In genomic region chr3:32177702-32178198, GRCh38 we compare ENCODE assay signal across 1 cellular context.
TF ChIP-seq lines count a peak whose summit lies in the region.

No MANE protein-coding gene starts in this region.

TF ChIP-seq in K562, 482 proteins besides CTCF, POLR2A, EP300 and RAD21 (continued from another document and continues in another):
- TF ChIP-seq, protein P1, sequence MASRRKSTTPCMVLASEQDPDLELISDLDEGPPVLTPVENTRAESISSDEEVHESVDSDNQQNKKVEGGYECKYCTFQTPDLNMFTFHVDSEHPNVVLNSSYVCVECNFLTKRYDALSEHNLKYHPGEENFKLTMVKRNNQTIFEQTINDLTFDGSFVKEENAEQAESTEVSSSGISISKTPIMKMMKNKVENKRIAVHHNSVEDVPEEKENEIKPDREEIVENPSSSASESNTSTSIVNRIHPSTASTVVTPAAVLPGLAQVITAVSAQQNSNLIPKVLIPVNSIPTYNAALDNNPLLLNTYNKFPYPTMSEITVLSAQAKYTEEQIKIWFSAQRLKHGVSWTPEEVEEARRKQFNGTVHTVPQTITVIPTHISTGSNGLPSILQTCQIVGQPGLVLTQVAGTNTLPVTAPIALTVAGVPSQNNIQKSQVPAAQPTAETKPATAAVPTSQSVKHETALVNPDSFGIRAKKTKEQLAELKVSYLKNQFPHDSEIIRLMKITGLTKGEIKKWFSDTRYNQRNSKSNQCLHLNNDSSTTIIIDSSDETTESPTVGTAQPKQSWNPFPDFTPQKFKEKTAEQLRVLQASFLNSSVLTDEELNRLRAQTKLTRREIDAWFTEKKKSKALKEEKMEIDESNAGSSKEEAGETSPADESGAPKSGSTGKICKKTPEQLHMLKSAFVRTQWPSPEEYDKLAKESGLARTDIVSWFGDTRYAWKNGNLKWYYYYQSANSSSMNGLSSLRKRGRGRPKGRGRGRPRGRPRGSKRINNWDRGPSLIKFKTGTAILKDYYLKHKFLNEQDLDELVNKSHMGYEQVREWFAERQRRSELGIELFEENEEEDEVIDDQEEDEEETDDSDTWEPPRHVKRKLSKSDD (conservative IDR thresholded peaks at IDR 0.05; ENCODE audit: low read length) = no peak
- TF ChIP-seq, protein P2, sequence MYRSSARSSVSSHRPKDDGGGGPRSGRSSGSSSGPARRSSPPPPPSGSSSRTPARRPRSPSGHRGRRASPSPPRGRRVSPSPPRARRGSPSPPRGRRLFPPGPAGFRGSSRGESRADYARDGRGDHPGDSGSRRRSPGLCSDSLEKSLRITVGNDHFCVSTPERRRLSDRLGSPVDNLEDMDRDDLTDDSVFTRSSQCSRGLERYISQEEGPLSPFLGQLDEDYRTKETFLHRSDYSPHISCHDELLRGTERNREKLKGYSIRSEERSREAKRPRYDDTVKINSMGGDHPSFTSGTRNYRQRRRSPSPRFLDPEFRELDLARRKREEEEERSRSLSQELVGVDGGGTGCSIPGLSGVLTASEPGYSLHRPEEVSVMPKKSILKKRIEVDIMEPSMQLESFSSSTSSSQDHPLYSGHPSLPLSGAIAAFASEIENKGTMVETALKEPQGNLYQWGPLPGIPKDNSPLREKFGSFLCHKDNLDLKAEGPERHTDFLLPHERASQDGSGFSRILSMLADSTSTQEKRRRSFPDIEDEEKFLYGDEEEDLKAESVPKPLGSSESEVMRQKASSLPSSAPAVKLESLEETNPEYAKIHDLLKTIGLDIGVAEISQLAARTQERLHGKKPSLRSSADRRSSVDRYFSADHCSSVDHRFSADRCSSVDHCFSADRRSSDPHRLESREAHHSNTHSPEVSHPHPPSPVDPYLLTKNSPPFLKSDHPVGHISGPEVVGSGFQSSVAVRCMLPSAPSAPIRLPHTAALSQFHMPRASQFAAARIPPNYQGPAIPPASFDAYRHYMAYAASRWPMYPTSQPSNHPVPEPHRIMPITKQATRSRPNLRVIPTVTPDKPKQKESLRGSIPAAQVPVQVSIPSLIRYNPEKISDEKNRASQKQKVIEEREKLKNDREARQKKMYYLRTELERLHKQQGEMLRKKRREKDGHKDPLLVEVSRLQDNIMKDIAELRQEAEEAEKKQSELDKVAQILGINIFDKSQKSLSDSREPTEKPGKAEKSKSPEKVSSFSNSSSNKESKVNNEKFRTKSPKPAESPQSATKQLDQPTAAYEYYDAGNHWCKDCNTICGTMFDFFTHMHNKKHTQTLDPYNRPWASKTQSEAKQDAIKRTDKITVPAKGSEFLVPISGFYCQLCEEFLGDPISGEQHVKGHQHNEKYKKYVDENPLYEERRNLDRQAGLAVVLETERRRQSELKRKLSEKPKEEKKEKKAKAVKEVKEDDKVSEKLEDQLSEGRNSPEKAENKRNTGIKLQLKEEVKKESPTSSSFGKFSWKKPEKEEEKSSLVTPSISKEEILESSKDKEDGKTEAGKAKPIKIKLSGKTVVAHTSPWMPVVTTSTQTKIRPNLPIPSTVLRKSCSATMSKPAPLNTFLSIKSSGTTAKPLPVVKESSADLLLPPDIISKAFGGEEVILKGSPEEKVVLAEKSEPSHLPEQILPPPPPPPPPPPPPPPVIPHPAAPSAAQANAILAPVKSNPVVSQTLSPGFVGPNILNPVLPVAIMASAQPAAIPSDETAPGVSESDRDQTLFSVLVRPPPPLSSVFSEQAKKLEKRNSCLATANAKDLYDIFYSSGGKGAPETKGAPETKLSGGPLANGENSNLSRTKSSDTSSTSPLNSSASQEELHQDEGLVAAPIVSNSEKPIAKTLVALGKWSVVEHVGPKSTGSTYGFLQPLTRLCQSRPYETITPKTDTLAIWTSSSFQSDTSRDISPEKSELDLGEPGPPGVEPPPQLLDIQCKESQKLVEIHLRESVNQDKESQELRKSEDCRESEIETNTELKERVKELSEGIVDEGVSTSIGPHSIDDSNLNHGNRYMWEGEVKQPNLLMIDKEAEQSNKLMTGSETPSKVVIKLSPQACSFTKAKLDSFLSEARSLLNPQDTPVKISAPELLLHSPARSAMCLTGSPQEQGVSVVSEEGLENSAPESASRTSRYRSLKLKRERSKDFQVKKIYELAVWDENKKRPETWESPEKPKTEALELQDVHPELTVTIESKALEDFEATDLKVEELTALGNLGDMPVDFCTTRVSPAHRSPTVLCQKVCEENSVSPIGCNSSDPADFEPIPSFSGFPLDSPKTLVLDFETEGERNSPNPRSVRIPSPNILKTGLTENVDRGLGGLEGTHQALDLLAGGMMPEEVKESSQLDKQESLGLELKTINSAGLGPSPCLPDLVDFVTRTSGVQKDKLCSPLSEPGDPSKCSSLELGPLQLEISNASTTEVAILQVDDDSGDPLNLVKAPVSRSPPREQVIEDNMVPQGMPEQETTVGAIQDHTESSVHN (IDR thresholded peaks at IDR 0.05; ENCODE audit: borderline replicate concordance in 1 of 2, low read depth in 1 of 2) = no peak
- TF ChIP-seq NUFIP1 (IDR thresholded peaks at IDR 0.05; ENCODE audit: partially characterized antibody) (peak; percentile 49), LARP7 (IDR thresholded peaks at IDR 0.05) (no peak), TARDBP (IDR thresholded peaks at IDR 0.05) (no peak), MAFK (IDR thresholded peaks at IDR 0.05; ENCODE audit: low read length) (peak; percentile 62; the same call in 1 of the 2 replicates), POLR3G (IDR thresholded peaks at IDR 0.05; ENCODE audit: extremely low read depth, insufficient read length, insufficient replicate concordance) (no peak), NCOA4 (IDR thresholded peaks at IDR 0.05; ENCODE audit: partially characterized antibody) (no peak), CBFA2T2 (conservative IDR thresholded peaks at IDR 0.05) (no peak), ETV6 (IDR thresholded peaks at IDR 0.05; ENCODE audit: borderline replicate concordance in 1 of 2, low read depth in 2 of 2, low read length in 1 of 2) (no peak), ETV6 (CRISPR knock-in tag; IDR thresholded peaks at IDR 0.05; ENCODE audit: borderline replicate concordance) (no peak), TCF15 (CRISPR knock-in tag; IDR thresholded peaks at IDR 0.05) (no peak), KLF13 (tag; IDR thresholded peaks at IDR 0.05; ENCODE audit: borderline replicate concordance, low read depth) (no peak), ZNF436 (CRISPR knock-in tag; IDR thresholded peaks at IDR 0.05) (no peak), PBX2 (CRISPR knock-in tag; IDR thresholded peaks at IDR 0.05; ENCODE audit: low read depth) (no peak), PBX2 (tag; conservative IDR thresholded peaks at IDR 0.05; ENCODE audit: low read depth) (0 out of 2 replicates have a peak, but pooled peaks have one; percentile 8), ZNF121 (CRISPR knock-in tag; conservative IDR thresholded peaks at IDR 0.05) (no peak), MEF2A (IDR thresholded peaks at IDR 0.05; ENCODE audit: control insufficient read depth, low read depth, low read length) (peak; percentile 60; the same call in 1 of the 2 replicates), ZBTB17 (CRISPR knock-in tag; IDR thresholded peaks at IDR 0.05) (no peak), TCF7 (IDR thresholded peaks at IDR 0.05; ENCODE audit: borderline replicate concordance) (no peak), TFAM (CRISPR knock-in tag; conservative IDR thresholded peaks at IDR 0.05) (no peak), TGIF2 (CRISPR knock-in tag; IDR thresholded peaks at IDR 0.05) (no peak), NCOA6 (IDR thresholded peaks at IDR 0.05) (no peak), ZFP36 (IDR thresholded peaks at IDR 0.05; ENCODE audit: low read depth, low read length, partially characterized antibody) (no peak), ZNF398 (CRISPR knock-in tag; IDR thresholded peaks at IDR 0.05) (no peak), TSC22D4 (tag; IDR thresholded peaks at IDR 0.05) (no peak), ZNF644 (tag; IDR thresholded peaks at IDR 0.05; ENCODE audit: low read depth) (no peak), NFIC (IDR thresholded peaks at IDR 0.05) (no peak), ZNF384 (IDR thresholded peaks at IDR 0.05; ENCODE audit: low read depth, low read length) (no peak), CXXC5 (CRISPR knock-in tag; IDR thresholded peaks at IDR 0.05) (no peak), CBX2 (IDR thresholded peaks at IDR 0.05; ENCODE audit: insufficient read depth, low read length, poor library complexity, severe bottlenecking) (no peak), ZNF551 (CRISPR knock-in tag; IDR thresholded peaks at IDR 0.05) (no peak), KAT7 (CRISPR knock-in tag; IDR thresholded peaks at IDR 0.05; ENCODE audit: borderline replicate concordance) (no peak), MTA3 (IDR thresholded peaks at IDR 0.05; ENCODE audit: borderline replicate concordance) (no peak), STAT5B (CRISPR knock-in tag; IDR thresholded peaks at IDR 0.05) (no peak), ZNF75A (CRISPR knock-in tag; IDR thresholded peaks at IDR 0.05) (no peak), ZNF431 (CRISPR knock-in tag; IDR thresholded peaks at IDR 0.05) (no peak), NCOR1 (IDR thresholded peaks at IDR 0.05) (no peak)
- TF ChIP-seq, protein P3, sequence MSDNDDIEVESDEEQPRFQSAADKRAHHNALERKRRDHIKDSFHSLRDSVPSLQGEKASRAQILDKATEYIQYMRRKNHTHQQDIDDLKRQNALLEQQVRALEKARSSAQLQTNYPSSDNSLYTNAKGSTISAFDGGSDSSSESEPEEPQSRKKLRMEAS (CRISPR knock-in tag; IDR thresholded peaks at IDR 0.05) = no peak
- TF ChIP-seq, protein P4, sequence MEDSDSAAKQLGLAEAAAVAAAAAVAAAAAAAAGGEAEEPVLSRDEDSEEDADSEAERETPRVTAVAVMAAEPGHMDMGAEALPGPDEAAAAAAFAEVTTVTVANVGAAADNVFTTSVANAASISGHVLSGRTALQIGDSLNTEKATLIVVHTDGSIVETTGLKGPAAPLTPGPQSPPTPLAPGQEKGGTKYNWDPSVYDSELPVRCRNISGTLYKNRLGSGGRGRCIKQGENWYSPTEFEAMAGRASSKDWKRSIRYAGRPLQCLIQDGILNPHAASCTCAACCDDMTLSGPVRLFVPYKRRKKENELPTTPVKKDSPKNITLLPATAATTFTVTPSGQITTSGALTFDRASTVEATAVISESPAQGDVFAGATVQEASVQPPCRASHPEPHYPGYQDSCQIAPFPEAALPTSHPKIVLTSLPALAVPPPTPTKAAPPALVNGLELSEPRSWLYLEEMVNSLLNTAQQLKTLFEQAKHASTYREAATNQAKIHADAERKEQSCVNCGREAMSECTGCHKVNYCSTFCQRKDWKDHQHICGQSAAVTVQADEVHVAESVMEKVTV (CRISPR knock-in tag; IDR thresholded peaks at IDR 0.05) = no peak
- TF ChIP-seq, protein P5, sequence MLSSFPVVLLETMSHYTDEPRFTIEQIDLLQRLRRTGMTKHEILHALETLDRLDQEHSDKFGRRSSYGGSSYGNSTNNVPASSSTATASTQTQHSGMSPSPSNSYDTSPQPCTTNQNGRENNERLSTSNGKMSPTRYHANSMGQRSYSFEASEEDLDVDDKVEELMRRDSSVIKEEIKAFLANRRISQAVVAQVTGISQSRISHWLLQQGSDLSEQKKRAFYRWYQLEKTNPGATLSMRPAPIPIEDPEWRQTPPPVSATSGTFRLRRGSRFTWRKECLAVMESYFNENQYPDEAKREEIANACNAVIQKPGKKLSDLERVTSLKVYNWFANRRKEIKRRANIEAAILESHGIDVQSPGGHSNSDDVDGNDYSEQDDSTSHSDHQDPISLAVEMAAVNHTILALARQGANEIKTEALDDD (IDR thresholded peaks at IDR 0.05) = no peak
- TF ChIP-seq, protein P6, sequence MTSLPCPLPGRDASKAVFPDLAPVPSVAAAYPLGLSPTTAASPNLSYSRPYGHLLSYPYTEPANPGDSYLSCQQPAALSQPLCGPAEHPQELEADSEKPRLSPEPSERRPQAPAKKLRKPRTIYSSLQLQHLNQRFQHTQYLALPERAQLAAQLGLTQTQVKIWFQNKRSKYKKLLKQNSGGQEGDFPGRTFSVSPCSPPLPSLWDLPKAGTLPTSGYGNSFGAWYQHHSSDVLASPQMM (CRISPR knock-in tag; IDR thresholded peaks at IDR 0.05) = no peak
